In the genomic region with DNA sequence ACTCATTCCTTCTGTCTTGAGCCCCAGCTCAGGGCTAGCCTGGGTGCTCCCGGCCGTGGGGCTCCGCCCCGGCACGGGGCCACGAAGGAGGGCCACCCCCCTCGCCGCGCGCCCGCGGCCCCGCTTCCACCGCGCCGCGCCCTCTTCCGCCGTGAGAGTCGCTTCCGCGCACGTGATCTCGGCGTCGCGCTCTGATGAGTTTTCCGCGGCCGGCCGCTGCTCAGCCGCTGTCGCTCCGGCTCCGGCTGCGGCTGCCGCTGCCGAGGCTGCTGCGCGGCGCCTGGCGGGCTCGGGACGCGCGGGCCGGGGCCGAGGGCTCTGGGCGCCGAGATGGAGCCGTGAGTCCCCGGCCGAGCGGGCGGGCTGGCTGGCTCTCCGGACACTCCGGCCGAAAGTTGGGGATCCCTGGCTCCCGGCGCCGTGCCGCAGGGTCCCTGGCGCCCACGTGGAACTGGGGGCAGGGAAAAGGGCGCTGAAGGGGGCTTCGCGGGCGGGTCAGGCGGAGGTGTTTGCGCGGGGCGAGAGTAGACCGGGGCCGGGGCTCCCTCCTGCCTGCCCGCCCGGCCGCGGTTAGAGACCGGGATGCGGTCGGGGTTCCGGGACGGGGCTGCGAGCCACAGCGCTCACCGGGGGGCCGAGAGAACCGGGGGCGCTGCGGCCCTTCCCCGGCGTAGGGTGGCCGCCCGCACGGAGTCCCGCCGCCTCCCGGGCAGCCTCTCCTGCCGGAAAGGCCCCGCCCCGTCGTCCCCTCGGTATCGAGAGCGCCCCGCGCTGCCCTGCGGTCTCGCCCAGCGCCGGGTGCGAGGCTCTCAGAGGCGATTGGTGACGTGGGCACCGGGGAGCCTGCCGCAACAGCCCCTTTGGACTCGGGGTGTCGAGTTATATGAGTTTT, we compare ENCODE assay signal across 1 cellular context.
TF ChIP-seq lines count a peak whose summit lies in the region.

A gene with protein sequence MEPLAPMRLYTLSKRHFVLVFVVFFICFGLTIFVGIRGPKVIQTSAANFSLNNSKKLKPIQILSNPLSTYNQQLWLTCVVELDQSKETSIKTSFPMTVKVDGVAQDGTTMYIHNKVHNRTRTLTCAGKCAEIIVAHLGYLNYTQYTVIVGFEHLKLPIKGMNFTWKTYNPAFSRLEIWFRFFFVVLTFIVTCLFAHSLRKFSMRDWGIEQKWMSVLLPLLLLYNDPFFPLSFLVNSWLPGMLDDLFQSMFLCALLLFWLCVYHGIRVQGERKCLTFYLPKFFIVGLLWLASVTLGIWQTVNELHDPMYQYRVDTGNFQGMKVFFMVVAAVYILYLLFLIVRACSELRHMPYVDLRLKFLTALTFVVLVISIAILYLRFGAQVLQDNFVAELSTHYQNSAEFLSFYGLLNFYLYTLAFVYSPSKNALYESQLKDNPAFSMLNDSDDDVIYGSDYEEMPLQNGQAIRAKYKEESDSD (plus strand): TSS at position 197 of the 892 bp plus-strand sequence. CDS start 134 bp downstream, at position 331.

TF ChIP-seq in HepG2, 621 proteins besides CTCF, POLR2A, EP300 and RAD21 (continued from another document and continues in another):
- TF ChIP-seq, protein P1, sequence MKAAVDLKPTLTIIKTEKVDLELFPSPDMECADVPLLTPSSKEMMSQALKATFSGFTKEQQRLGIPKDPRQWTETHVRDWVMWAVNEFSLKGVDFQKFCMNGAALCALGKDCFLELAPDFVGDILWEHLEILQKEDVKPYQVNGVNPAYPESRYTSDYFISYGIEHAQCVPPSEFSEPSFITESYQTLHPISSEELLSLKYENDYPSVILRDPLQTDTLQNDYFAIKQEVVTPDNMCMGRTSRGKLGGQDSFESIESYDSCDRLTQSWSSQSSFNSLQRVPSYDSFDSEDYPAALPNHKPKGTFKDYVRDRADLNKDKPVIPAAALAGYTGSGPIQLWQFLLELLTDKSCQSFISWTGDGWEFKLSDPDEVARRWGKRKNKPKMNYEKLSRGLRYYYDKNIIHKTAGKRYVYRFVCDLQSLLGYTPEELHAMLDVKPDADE (CRISPR knock-in tag; IDR thresholded peaks at IDR 0.05), result peak; percentile 93
- TF ChIP-seq FOXK1 (CRISPR knock-in tag; IDR thresholded peaks at IDR 0.05; ENCODE audit: borderline replicate concordance, low read depth), result no peak
- no peak for TF ChIP-seq GPN1 (CRISPR knock-in tag; IDR thresholded peaks at IDR 0.05; ENCODE audit: borderline replicate concordance)
- TF ChIP-seq ZC3H13 (CRISPR knock-in tag; IDR thresholded peaks at IDR 0.05), result peak; percentile 85; the same call in 1 of the 2 replicates
- TF ChIP-seq ZNF749 (CRISPR knock-in tag; IDR thresholded peaks at IDR 0.05; ENCODE audit: borderline replicate concordance), result peak; percentile 85
- no peak for TF ChIP-seq SRSF4 (IDR thresholded peaks at IDR 0.05; ENCODE audit: low read depth, low read length, poor library complexity, severe bottlenecking)
- no peak for TF ChIP-seq HMG20B (CRISPR knock-in tag; conservative IDR thresholded peaks at IDR 0.05)
- peak; percentile 74 for TF ChIP-seq KDM3A (CRISPR knock-in tag; IDR thresholded peaks at IDR 0.05; ENCODE audit: low read depth)
- TF ChIP-seq ZNF3 (CRISPR knock-in tag; IDR thresholded peaks at IDR 0.05), result no peak
- TF ChIP-seq, protein P2, sequence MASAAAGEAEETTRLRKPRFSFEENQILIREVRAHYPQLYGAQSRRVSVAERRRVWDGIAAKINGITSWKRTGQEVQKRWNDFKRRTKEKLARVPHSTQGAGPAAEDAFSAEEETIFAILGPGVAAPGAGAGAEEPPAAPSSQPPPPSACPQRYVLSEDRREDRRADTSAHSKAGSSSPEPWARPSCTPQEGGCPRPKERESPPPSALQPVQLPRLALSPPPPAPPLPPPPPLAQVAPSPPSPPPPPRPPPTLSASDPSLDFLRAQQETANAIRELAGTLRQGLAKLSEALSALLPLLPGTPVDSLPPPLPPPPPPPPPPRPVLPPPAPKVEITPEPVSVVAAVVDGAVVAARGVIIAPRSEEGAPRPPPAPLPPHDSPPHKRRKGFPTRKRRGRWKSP (CRISPR knock-in tag; IDR thresholded peaks at IDR 0.05), result peak; percentile 85
- TF ChIP-seq, protein P3, sequence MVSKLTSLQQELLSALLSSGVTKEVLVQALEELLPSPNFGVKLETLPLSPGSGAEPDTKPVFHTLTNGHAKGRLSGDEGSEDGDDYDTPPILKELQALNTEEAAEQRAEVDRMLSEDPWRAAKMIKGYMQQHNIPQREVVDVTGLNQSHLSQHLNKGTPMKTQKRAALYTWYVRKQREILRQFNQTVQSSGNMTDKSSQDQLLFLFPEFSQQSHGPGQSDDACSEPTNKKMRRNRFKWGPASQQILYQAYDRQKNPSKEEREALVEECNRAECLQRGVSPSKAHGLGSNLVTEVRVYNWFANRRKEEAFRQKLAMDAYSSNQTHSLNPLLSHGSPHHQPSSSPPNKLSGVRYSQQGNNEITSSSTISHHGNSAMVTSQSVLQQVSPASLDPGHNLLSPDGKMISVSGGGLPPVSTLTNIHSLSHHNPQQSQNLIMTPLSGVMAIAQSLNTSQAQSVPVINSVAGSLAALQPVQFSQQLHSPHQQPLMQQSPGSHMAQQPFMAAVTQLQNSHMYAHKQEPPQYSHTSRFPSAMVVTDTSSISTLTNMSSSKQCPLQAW (CRISPR knock-in tag; IDR thresholded peaks at IDR 0.05), result peak; percentile 70
- no peak for TF ChIP-seq PTBP1 (IDR thresholded peaks at IDR 0.05; ENCODE audit: low read depth, low read length, poor library complexity, severe bottlenecking)
- no peak; the same call in 1 of the 2 replicates for TF ChIP-seq ZNF143 (CRISPR knock-in tag; IDR thresholded peaks at IDR 0.05)
- no peak for TF ChIP-seq TCF12 (IDR thresholded peaks at IDR 0.05)
- peak; percentile 72; the same call in 1 of the 2 replicates for TF ChIP-seq TCF12 (CRISPR knock-in tag; IDR thresholded peaks at IDR 0.05)
- TF ChIP-seq ZNF292 (CRISPR knock-in tag; IDR thresholded peaks at IDR 0.05; ENCODE audit: borderline replicate concordance, low read depth), result no peak
- TF ChIP-seq ZNF724P (CRISPR knock-in tag; IDR thresholded peaks at IDR 0.05; ENCODE audit: borderline replicate concordance), result peak; percentile 77
- no peak for TF ChIP-seq XRCC5 (optimal IDR thresholded peaks at IDR 0.05; ENCODE audit: low read length)
- TF ChIP-seq KLF15 (CRISPR knock-in tag; IDR thresholded peaks at IDR 0.05; ENCODE audit: borderline replicate concordance), result no peak
- TF ChIP-seq BRD4 (CRISPR knock-in tag; IDR thresholded peaks at IDR 0.05), result peak; percentile 28; the same call in 1 of the 2 replicates
- peak; percentile 7; the same call in 1 of the 2 replicates for TF ChIP-seq HOXA9 (CRISPR knock-in tag; IDR thresholded peaks at IDR 0.05; ENCODE audit: borderline replicate concordance)
- TF ChIP-seq, protein P4, sequence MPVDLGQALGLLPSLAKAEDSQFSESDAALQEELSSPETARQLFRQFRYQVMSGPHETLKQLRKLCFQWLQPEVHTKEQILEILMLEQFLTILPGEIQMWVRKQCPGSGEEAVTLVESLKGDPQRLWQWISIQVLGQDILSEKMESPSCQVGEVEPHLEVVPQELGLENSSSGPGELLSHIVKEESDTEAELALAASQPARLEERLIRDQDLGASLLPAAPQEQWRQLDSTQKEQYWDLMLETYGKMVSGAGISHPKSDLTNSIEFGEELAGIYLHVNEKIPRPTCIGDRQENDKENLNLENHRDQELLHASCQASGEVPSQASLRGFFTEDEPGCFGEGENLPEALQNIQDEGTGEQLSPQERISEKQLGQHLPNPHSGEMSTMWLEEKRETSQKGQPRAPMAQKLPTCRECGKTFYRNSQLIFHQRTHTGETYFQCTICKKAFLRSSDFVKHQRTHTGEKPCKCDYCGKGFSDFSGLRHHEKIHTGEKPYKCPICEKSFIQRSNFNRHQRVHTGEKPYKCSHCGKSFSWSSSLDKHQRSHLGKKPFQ (CRISPR knock-in tag; IDR thresholded peaks at IDR 0.05; ENCODE audit: insufficient replicate concordance), result peak; percentile 61
- peak; percentile 25; the same call in 1 of the 2 replicates for TF ChIP-seq NFYB (CRISPR knock-in tag; IDR thresholded peaks at IDR 0.05)
- TF ChIP-seq SMARCC2 (IDR thresholded peaks at IDR 0.05), result no peak
- TF ChIP-seq, protein P5, sequence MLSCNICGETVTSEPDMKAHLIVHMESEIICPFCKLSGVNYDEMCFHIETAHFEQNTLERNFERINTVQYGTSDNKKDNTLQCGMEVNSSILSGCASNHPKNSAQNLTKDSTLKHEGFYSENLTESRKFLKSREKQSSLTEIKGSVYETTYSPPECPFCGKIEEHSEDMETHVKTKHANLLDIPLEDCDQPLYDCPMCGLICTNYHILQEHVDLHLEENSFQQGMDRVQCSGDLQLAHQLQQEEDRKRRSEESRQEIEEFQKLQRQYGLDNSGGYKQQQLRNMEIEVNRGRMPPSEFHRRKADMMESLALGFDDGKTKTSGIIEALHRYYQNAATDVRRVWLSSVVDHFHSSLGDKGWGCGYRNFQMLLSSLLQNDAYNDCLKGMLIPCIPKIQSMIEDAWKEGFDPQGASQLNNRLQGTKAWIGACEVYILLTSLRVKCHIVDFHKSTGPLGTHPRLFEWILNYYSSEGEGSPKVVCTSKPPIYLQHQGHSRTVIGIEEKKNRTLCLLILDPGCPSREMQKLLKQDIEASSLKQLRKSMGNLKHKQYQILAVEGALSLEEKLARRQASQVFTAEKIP (CRISPR knock-in tag; IDR thresholded peaks at IDR 0.05; ENCODE audit: borderline replicate concordance), result no peak
- TF ChIP-seq CBX2 (IDR thresholded peaks at IDR 0.05; ENCODE audit: low read depth, low read length), result no peak
- no peak for TF ChIP-seq CBX2 (CRISPR knock-in tag; IDR thresholded peaks at IDR 0.05; ENCODE audit: low read depth)
- TF ChIP-seq ATRX (CRISPR knock-in tag; IDR thresholded peaks at IDR 0.05; ENCODE audit: borderline replicate concordance), result no peak
- peak; percentile 90 for TF ChIP-seq MED1 (CRISPR knock-in tag; IDR thresholded peaks at IDR 0.05)
- TF ChIP-seq DR1 (CRISPR knock-in tag; IDR thresholded peaks at IDR 0.05), result no peak; the same call in 1 of the 2 replicates
- TF ChIP-seq SMAD3 (CRISPR knock-in tag; IDR thresholded peaks at IDR 0.05), result peak; percentile 46; the same call in 1 of the 2 replicates
- peak; percentile 90 for TF ChIP-seq KMT2A (CRISPR knock-in tag; IDR thresholded peaks at IDR 0.05)
- TF ChIP-seq SRSF9 (IDR thresholded peaks at IDR 0.05; ENCODE audit: borderline replicate concordance, insufficient read depth, low read depth, low read length, poor library complexity, severe bottlenecking), result no peak
- TF ChIP-seq DNMT3B (CRISPR knock-in tag; conservative IDR thresholded peaks at IDR 0.05), result 0 out of 2 replicates have a peak, but pooled peaks have one; percentile 20
- TF ChIP-seq, protein P6, sequence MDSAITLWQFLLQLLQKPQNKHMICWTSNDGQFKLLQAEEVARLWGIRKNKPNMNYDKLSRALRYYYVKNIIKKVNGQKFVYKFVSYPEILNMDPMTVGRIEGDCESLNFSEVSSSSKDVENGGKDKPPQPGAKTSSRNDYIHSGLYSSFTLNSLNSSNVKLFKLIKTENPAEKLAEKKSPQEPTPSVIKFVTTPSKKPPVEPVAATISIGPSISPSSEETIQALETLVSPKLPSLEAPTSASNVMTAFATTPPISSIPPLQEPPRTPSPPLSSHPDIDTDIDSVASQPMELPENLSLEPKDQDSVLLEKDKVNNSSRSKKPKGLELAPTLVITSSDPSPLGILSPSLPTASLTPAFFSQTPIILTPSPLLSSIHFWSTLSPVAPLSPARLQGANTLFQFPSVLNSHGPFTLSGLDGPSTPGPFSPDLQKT (CRISPR knock-in tag; IDR thresholded peaks at IDR 0.05; ENCODE audit: borderline replicate concordance), result no peak
- TF ChIP-seq ZNF543 (CRISPR knock-in tag; IDR thresholded peaks at IDR 0.05), result no peak
- TF ChIP-seq ADNP (CRISPR knock-in tag; IDR thresholded peaks at IDR 0.05), result 0 out of 2 replicates have a peak, but pooled peaks have one; percentile 60
- TF ChIP-seq FIP1L1 (IDR thresholded peaks at IDR 0.05; ENCODE audit: borderline replicate concordance, insufficient read depth, low read depth, low read length), result no peak
- TF ChIP-seq, protein P7, sequence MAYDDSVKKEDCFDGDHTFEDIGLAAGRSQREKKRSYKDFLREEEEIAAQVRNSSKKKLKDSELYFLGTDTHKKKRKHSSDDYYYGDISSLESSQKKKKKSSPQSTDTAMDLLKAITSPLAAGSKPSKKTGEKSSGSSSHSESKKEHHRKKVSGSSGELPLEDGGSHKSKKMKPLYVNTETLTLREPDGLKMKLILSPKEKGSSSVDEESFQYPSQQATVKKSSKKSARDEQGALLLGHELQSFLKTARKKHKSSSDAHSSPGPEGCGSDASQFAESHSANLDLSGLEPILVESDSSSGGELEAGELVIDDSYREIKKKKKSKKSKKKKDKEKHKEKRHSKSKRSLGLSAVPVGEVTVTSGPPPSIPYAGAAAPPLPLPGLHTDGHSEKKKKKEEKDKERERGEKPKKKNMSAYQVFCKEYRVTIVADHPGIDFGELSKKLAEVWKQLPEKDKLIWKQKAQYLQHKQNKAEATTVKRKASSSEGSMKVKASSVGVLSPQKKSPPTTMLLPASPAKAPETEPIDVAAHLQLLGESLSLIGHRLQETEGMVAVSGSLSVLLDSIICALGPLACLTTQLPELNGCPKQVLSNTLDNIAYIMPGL (CRISPR knock-in tag; IDR thresholded peaks at IDR 0.05; ENCODE audit: borderline replicate concordance in 1 of 2, low read depth in 1 of 2), result peak; percentile 90
- no peak for TF ChIP-seq NFYC (CRISPR knock-in tag; IDR thresholded peaks at IDR 0.05)
- TF ChIP-seq KDM5B (CRISPR knock-in tag; IDR thresholded peaks at IDR 0.05; ENCODE audit: borderline replicate concordance), result peak; percentile 35; the same call in 1 of the 2 replicates
- peak; percentile 66; the same call in 1 of the 2 replicates for TF ChIP-seq ZSCAN31 (CRISPR knock-in tag; IDR thresholded peaks at IDR 0.05; ENCODE audit: low read depth)
- TF ChIP-seq, protein P8, sequence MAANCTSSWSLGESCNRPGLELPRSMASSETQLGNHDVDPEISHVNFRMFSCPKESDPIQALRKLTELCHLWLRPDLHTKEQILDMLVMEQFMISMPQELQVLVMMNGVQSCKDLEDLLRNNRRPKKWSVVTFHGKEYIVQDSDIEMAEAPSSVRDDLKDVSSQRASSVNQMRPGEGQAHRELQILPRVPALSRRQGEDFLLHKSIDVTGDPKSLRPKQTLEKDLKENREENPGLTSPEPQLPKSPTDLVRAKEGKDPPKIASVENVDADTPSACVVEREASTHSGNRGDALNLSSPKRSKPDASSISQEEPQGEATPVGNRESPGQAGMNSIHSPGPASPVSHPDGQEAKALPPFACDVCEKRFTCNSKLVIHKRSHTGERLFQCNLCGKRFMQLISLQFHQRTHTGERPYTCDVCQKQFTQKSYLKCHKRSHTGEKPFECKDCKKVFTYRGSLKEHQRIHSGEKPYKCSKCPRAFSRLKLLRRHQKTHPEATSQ (CRISPR knock-in tag; IDR thresholded peaks at IDR 0.05; ENCODE audit: borderline replicate concordance), result 0 out of 2 replicates have a peak, but pooled peaks have one; percentile 10
- no peak for TF ChIP-seq ZKSCAN8 (CRISPR knock-in tag; IDR thresholded peaks at IDR 0.05; ENCODE audit: borderline replicate concordance)
- TF ChIP-seq ZC3H4 (CRISPR knock-in tag; IDR thresholded peaks at IDR 0.05; ENCODE audit: borderline replicate concordance), result no peak
- TF ChIP-seq ZNF317 (CRISPR knock-in tag; IDR thresholded peaks at IDR 0.05), result no peak; the same call in 1 of the 2 replicates
- 0 out of 2 replicates have a peak, but pooled peaks have one; percentile 77 for TF ChIP-seq REL (CRISPR knock-in tag; conservative IDR thresholded peaks at IDR 0.05)
- peak; percentile 38; the same call in 1 of the 2 replicates for TF ChIP-seq RXRA (CRISPR knock-in tag; IDR thresholded peaks at IDR 0.05)
- TF ChIP-seq SNRNP70 (IDR thresholded peaks at IDR 0.05; ENCODE audit: low read depth, low read length), result no peak
- TF ChIP-seq NRL (CRISPR knock-in tag; IDR thresholded peaks at IDR 0.05; ENCODE audit: borderline replicate concordance), result 0 out of 2 replicates have a peak, but pooled peaks have one; percentile 51
